22 cellular contexts compared by ENCODE assay signal in genomic region chr7:93620057-93620456, GRCh38. TPM values are rescaled to one million over a fixed set of nuclear protein-coding genes. Genes with fewer than 3 reads are reported as not detected.
DNase-seq lines count a peak whose midpoint lies in the region; FAIRE-seq and TF ChIP-seq lines count a peak whose summit lies in the region.
"Had no signal": no experiment of that assay in that cellular context is flagged by ENCODE, and none has a peak within 500 bp of the region (broad histone marks: within the 10 kb centered on the region; RNA-seq: fewer than 3 reads in every experiment).

No MANE protein-coding gene starts in this region.

- no peak overlapping the region for H3K9ac ChIP-seq in mesendoderm (ENCODE audit: low read length)
- H3K9ac ChIP-seq: KMS-11 had no signal

- no peak overlapping the region for H3K4me2 ChIP-seq in mesendoderm (ENCODE audit: low read length)
- H3K4me2 ChIP-seq: KMS-11 had no signal

- no peaks in the 10 kb centered on the region for H3K79me1 ChIP-seq in mesendoderm (ENCODE audit: low read length)

- H3K36me3 ChIP-seq in bronchial epithelial cell (ENCODE audit: control insufficient read depth, insufficient read depth, low read length) (no peaks in the 10 kb centered on the region), mesendoderm (ENCODE audit: control insufficient read depth, insufficient read depth, low read length) (no peaks in the 10 kb centered on the region)

- no peak overlapping the region for H3K4me3 ChIP-seq in bronchial epithelial cell (ENCODE audit: low read depth, low read length)
- H3K4me3 ChIP-seq in mesendoderm (ENCODE audit: low read length) = no peak overlapping the region

- no peaks in the 10 kb centered on the region for H3K4me1 ChIP-seq in mesendoderm (ENCODE audit: control insufficient read depth, low read depth, low read length)

- FAIRE-seq in bronchial epithelial cell (lab: Jason Lieb, UNC) = no peak
- FAIRE-seq in HTR-8/SVneo (lab: Jason Lieb, UNC) = no peak

- TF ChIP-seq CTCF in bronchial epithelial cell (IDR thresholded peaks at IDR 0.05; ENCODE audit: insufficient read depth, low read length, severe bottlenecking) = no peak

- H3K18ac ChIP-seq in mesendoderm (ENCODE audit: low read length) = no peak overlapping the region

- H3K79me2 ChIP-seq in mesendoderm (ENCODE audit: control insufficient read depth, insufficient read depth, low read length) = no peaks in the 10 kb centered on the region

- no peak overlapping the region for H3K56ac ChIP-seq in mesendoderm (ENCODE audit: low read length)

- peak; percentile 45 for DNase-seq in COLO829 (ENCODE audit: low spot score)
- peak; percentile 24 for DNase-seq in HT1080 (ENCODE audit: low read depth)
- peak; percentile 46 for DNase-seq in bronchial epithelial cell (ENCODE audit: low read depth)
- DNase-seq in kidney glomerular epithelial cell (lab: John Stamatoyannopoulos, UW) = peak; percentile 50
- no peak for DNase-seq in HTR-8/SVneo (ENCODE audit: insufficient read length, low spot score)
- DNase-seq in mesendoderm = no peak
- DNase-seq in NCI-H69 (lab: John Stamatoyannopoulos, UW) = no peak
- DNase-seq: DMS79; H9; IMR-90; NCI-H1105; NCI-H146; NCI-H2029; NCI-H2227 treated with DMSO at 0.1 percent for 48 hours; NCI-H510A treated with DMSO at 0.1 percent for 48 hours; NCI-H774; NK-92 treated with Interleukin-12 subunit alpha and Interleukin-12 subunit beta, amount 100 ng/mL, for 24 hours; Right ventricle myocardium superior; SW 1271 had no signal

- no peak overlapping the region for H4K8ac ChIP-seq in mesendoderm (ENCODE audit: low read depth, low read length)

- H4K5ac ChIP-seq in mesendoderm (ENCODE audit: low read length) = no peak overlapping the region

- H2AK5ac ChIP-seq in mesendoderm (ENCODE audit: low read length) = no peak overlapping the region

- H3K23ac ChIP-seq in mesendoderm (ENCODE audit: low read length) = no peak overlapping the region

- H3K27me3 ChIP-seq in bronchial epithelial cell (ENCODE audit: control insufficient read depth, insufficient read depth, low read length) (no peaks in the 10 kb centered on the region), mesendoderm (ENCODE audit: insufficient read depth, low read length, poor library complexity) (no peaks in the 10 kb centered on the region)

- H2BK120ac ChIP-seq in mesendoderm (ENCODE audit: low read depth, low read length) = no peak overlapping the region

- no peak overlapping the region for H3K4ac ChIP-seq in mesendoderm (ENCODE audit: low read depth, low read length)

- H2BK5ac ChIP-seq in mesendoderm (ENCODE audit: low read length) = no peak overlapping the region

- H2BK15ac ChIP-seq in mesendoderm (replicated peaks; ENCODE audit: low read depth) = no peak overlapping the region

- no peak overlapping the region for H3K27ac ChIP-seq in mesendoderm (ENCODE audit: low read depth, low read length)
- H3K27ac ChIP-seq: C4-2B, KMS-11 had no signal

RNA-seq across cellular contexts. Expression of gene CALCR, which starts 45.5 kb away (rescaled TPM):
- total RNA-seq in HT1080 (2014; rRNA removed; shearing (Covaris generic)) = not detected in 2 replicates
- 0.05 TPM in 1 of 2 replicates, not detected in the other for polyA plus RNA-seq in HT1080 (2015; cell fraction: cytosol; rRNA removed)
- not detected in 2 replicates for polyA plus RNA-seq in HT1080 (2015; cell fraction: nucleus; rRNA removed)
- total RNA-seq in bronchial epithelial cell = not detected in 2 replicates
- 17.3 TPM for polyA plus RNA-seq in mesendoderm (2013, experiment 1 of 2)
- polyA plus RNA-seq in mesendoderm (2013, experiment 2 of 2) = 16.1 TPM
- total RNA-seq: HT-29, IMR-90 had no signal
- polyA plus RNA-seq: IMR-90 had no signal

Comparison
In these comparisons a context has a peak if more than half of its experiments do, and no peak if none do; other contexts are left out.
1. DNase-seq: peak in COLO829 (single experiment), HT1080 (single experiment), bronchial epithelial cell (single experiment) and kidney glomerular epithelial cell (single experiment); none in HTR-8/SVneo (single experiment), mesendoderm (single experiment) and NCI-H69 (single experiment).